ENCODE assay signal across 15 cellular contexts in genomic region chr11:34204396-34205279, GRCh38.
DNase-seq lines count a peak whose midpoint lies in the region; ATAC-seq and TF ChIP-seq lines count a peak whose summit lies in the region.
"Had no signal": no experiment of that assay in that cellular context is flagged by ENCODE, and none has a peak within 500 bp of the region (broad histone marks: within the 10 kb centered on the region; RNA-seq: fewer than 3 reads in every experiment).

No MANE protein-coding gene starts in this region.

- no peak overlapping the region for H3K9ac ChIP-seq in GM23248

- H3K4me3 ChIP-seq in GM23248 (no peak overlapping the region), body of pancreas (no peak overlapping the region)

- peaks cover 27% of the 10 kb centered on the region for H3K4me1 ChIP-seq in GM23248 (ENCODE audit: insufficient read depth)
- no peaks in the 10 kb centered on the region for H3K4me1 ChIP-seq in body of pancreas

- peaks cover 38% of the 10 kb centered on the region for H3K4me1 Mint-ChIP-seq in progenitor cell of endocrine pancreas (ENCODE audit: low read depth)

- H3K9me2 ChIP-seq in GM23248 (ENCODE audit: insufficient read depth), result no peaks in the 10 kb centered on the region

- ATAC-seq in body of pancreas, result peak; percentile 42
- no peak for ATAC-seq in GM21717 (IDR thresholded peaks at IDR 0.05; ENCODE audit: unreplicated experiment)

- 0 out of 2 replicates have a peak, but pooled peaks cover 4% of the 10 kb centered on the region for H3K79me2 ChIP-seq in GM23248 (ENCODE audit: insufficient read depth)

- WGBS in GM23248 (ENCODE audit: low coverage in 1 of 2, low lambda C conversion rate in 2 of 2, missing lambda C conversion rate in 2 of 2), 2 experiments, result 75 to 76% methylated on average over 19 of the region's 19 CpGs
- WGBS in body of pancreas, 2 donors, result 71 to 79% methylated on average over 11 to 19 of the region's 19 CpGs

- H3K27me3 Mint-ChIP-seq in progenitor cell of endocrine pancreas, result no peaks in the 10 kb centered on the region
- H3K27me3 Mint-ChIP-seq: activated B cell treated with CpG ODN at 0.5 μM for 24 hours, type B pancreatic cell had no signal

- intact Hi-C loops in body of pancreas (cut with DNase I), result no loop called here
- intact Hi-C loops in cardiac septum (cut with DNase I), result no loop called here

- TF ChIP-seq POLR2A in body of pancreas (IDR thresholded peaks at IDR 0.05), result no peak

- H2AFZ ChIP-seq in GM23248, result no peak overlapping the region

- H3K9me3 Mint-ChIP-seq in progenitor cell of endocrine pancreas (ENCODE audit: low read depth), result no peaks in the 10 kb centered on the region
- H3K9me3 Mint-ChIP-seq: activated B cell treated with CpG ODN at 0.5 μM for 24 hours, type B pancreatic cell had no signal

- no peaks in the 10 kb centered on the region for H4K20me1 ChIP-seq in GM23248 (ENCODE audit: insufficient read depth)

- H3K36me3 Mint-ChIP-seq in progenitor cell of endocrine pancreas (ENCODE audit: insufficient read depth), result peaks cover 6% of the 10 kb centered on the region

- H3F3A ChIP-seq in GM23248 (ENCODE audit: insufficient read depth), result peaks cover 19% of the 10 kb centered on the region; the same call in 1 of the 2 replicates

- in situ Hi-C loops in GM23248 (cut with MboI), result no loop called here

- no peak overlapping the region for H3K4me3 Mint-ChIP-seq in progenitor cell of endocrine pancreas (ENCODE audit: low read depth)
- H3K4me3 Mint-ChIP-seq: activated B cell treated with CpG ODN at 0.5 μM for 24 hours had no signal

- H3K27ac Mint-ChIP-seq in progenitor cell of endocrine pancreas, result peak overlapping the region; percentile 81
- H3K27ac Mint-ChIP-seq: activated B cell treated with CpG ODN at 0.5 μM for 24 hours, type B pancreatic cell had no signal

- peak overlapping the region; percentile 11; the same call in 1 of the 2 replicates for H3K27ac ChIP-seq in GM23248
- H3K27ac ChIP-seq in body of pancreas, result no peak overlapping the region
- H3K27ac ChIP-seq: HL-60 had no signal

- H3K9me3 ChIP-seq in GM23248 (ENCODE audit: low read depth), result no peaks in the 10 kb centered on the region
- H3K9me3 ChIP-seq in body of pancreas, result no peaks in the 10 kb centered on the region

- TF ChIP-seq CTCF in body of pancreas (IDR thresholded peaks at IDR 0.05), result no peak
- no peak for TF ChIP-seq CTCF in progenitor cell of endocrine pancreas (IDR thresholded peaks at IDR 0.05; ENCODE audit: unreplicated experiment)

- H3K27me3 ChIP-seq in GM23248 (replicated peaks; ENCODE audit: insufficient read depth), result no peaks in the 10 kb centered on the region
- no peaks in the 10 kb centered on the region for H3K27me3 ChIP-seq in body of pancreas

- DNase-seq in GM23248 (peak; percentile 63), M059J (ENCODE audit: low read depth) (peak; percentile 92), body of pancreas (peak in 1 of 4 donors; percentile 8), progenitor cell of endocrine pancreas (ENCODE audit: low spot score, unreplicated experiment) (no peak), cerebellar nuclear complex (lab: John Stamatoyannopoulos, UW) (no peak), cardiac septum (ENCODE audit: low spot score) (no peak)
- no peak for DNase-seq in activated T-cell treated with anti-CD3 and anti-CD28 coated beads, Interleukin-2, amount 50 U/mL, for 1 hour
- DNase-seq: activated B cell treated with CpG ODN at 0.5 μM for 24 hours; activated gamma-delta T cell treated with Interleukin-2 at 50 U/mL for 16 hours; effector CD8-positive, alpha-beta T cell; hypothalamus; NCI-H146 had no signal

- H3K36me3 ChIP-seq in GM23248 (ENCODE audit: low read depth) (no peaks in the 10 kb centered on the region), body of pancreas (replicated peaks in 1 of 2; ENCODE audit: insufficient read depth in 1 of 2, low read depth in 2 of 2) (no peaks in the 10 kb centered on the region)

- no peak overlapping the region for H3K4me2 ChIP-seq in GM23248 (ENCODE audit: unreplicated experiment)

Comparison
In these comparisons a context has a peak if more than half of its experiments do, and no peak if none do; other contexts are left out.
1. DNase-seq: peak in GM23248 (single experiment) and M059J (single experiment); none in progenitor cell of endocrine pancreas (single experiment), cerebellar nuclear complex (0 of 2), cardiac septum (single experiment) and activated T-cell treated with anti-CD3 and anti-CD28 coated beads, Interleukin-2, amount 50 U/mL, for 1 hour (single experiment).